Comparison of ENCODE assay signal across 10 cellular contexts in genomic region chr12:66403746-66404145, GRCh38.
DNase-seq lines count a peak whose midpoint lies in the region; ATAC-seq and TF ChIP-seq lines count a peak whose summit lies in the region.
"Had no signal": no experiment of that assay in that cellular context is flagged by ENCODE, and none has a peak within 500 bp of the region (broad histone marks: within the 10 kb centered on the region; RNA-seq: fewer than 3 reads in every experiment).

No MANE protein-coding gene starts in this region.

- POLR2A ChIA-PET in SK-N-SH (lab: Yijun Ruan, JAX): no interaction called here

- intact Hi-C loops in prostate gland (cut with DNase I): no loop called here

- H3K36me3 ChIP-seq in SK-N-SH (replicated peaks in 1 of 2; ENCODE audit: control insufficient read depth in 1 of 2, insufficient read depth in 2 of 2, low read length in 1 of 2) (no peaks in the 10 kb centered on the region), prostate gland (no peaks in the 10 kb centered on the region), tibial nerve (no peaks in the 10 kb centered on the region)
- H3K36me3 ChIP-seq: brain microvascular endothelial cell, sigmoid colon had no signal

- TF ChIP-seq EP300 in SK-N-SH (IDR thresholded peaks at IDR 0.05; ENCODE audit: borderline replicate concordance in 1 of 2, low read depth in 1 of 2, low read length in 1 of 2) (no peak), tibial nerve (IDR thresholded peaks at IDR 0.05) (no peak)

- H3K9me2 ChIP-seq in SK-N-SH: no peaks in the 10 kb centered on the region

- H3K9me3 ChIP-seq in SK-N-SH: no peaks in the 10 kb centered on the region
- H3K9me3 ChIP-seq in prostate gland: no peaks in the 10 kb centered on the region
- H3K9me3 ChIP-seq in tibial nerve: no peaks in the 10 kb centered on the region
- H3K9me3 ChIP-seq: sigmoid colon had no signal

- no peaks in the 10 kb centered on the region for H4K20me1 ChIP-seq in SK-N-SH (ENCODE audit: insufficient read depth)

- DNase-seq in SK-N-SH: peak; percentile 15
- DNase-seq in NCI-H510A treated with DMSO at 0.1 percent for 48 hours (lab: John Stamatoyannopoulos, UW): peak; percentile 76
- peak; percentile 51 for DNase-seq in prostate gland (ENCODE audit: low spot score)
- no peak for DNase-seq in tibial nerve (ENCODE audit: low spot score in 2 of 2)
- no peak for DNase-seq in NK-92 treated with Interleukin-12 subunit alpha and Interleukin-12 subunit beta, amount 100 ng/mL, for 24 hours (lab: John Stamatoyannopoulos, UW)
- DNase-seq in hepatic stellate cell (ENCODE audit: low spot score): no peak
- DNase-seq: brain microvascular endothelial cell, sigmoid colon had no signal

- H3K27me3 ChIP-seq in SK-N-SH (ENCODE audit: insufficient read depth) (no peaks in the 10 kb centered on the region), prostate gland (replicated peaks; ENCODE audit: insufficient read depth) (no peaks in the 10 kb centered on the region), tibial nerve (no peaks in the 10 kb centered on the region)
- H3K27me3 ChIP-seq: brain microvascular endothelial cell, sigmoid colon had no signal

- no peaks in the 10 kb centered on the region for H3K79me2 ChIP-seq in SK-N-SH (ENCODE audit: insufficient read depth)

- H2AFZ ChIP-seq in SK-N-SH (ENCODE audit: low read depth): no peak overlapping the region

- H3K4me3 ChIP-seq in SK-N-SH (ENCODE audit: low read depth in 2 of 2, low read length in 1 of 2): no peak overlapping the region
- no peak overlapping the region for H3K4me3 ChIP-seq in prostate gland
- no peak overlapping the region for H3K4me3 ChIP-seq in tibial nerve
- H3K4me3 ChIP-seq: sigmoid colon had no signal

- TF ChIP-seq RAD21 in SK-N-SH (IDR thresholded peaks at IDR 0.05; ENCODE audit: low read length): no peak

- ATAC-seq in SK-N-SH treated with all-trans-retinoic acid at 6 μM for 48 hours: no peak; the same call in 2 of the 3 replicates
- ATAC-seq in HG02943 (IDR thresholded peaks at IDR 0.05; ENCODE audit: low read depth, unreplicated experiment): peak; percentile 68

- no peak overlapping the region for H3K9ac ChIP-seq in SK-N-SH

- CTCF ChIA-PET in SK-N-SH (lab: Yijun Ruan, JAX): interaction anchor here (1.4 kb wide), 1 partner anchor 22 kb away, joined by 3 read pairs; no protein-coding TSS in a partner anchor

- no peak overlapping the region for H3K4me2 ChIP-seq in SK-N-SH

- peaks cover 8% of the 10 kb centered on the region for H3F3A ChIP-seq in SK-N-SH (replicated peaks; ENCODE audit: insufficient read depth)

- TF ChIP-seq CTCF in SK-N-SH (IDR thresholded peaks at IDR 0.05) (no peak), prostate gland (IDR thresholded peaks at IDR 0.05) (no peak), tibial nerve (IDR thresholded peaks at IDR 0.05) (no peak)

- TF ChIP-seq POLR2A in prostate gland (IDR thresholded peaks at IDR 0.05): no peak
- no peak for TF ChIP-seq POLR2A in tibial nerve (IDR thresholded peaks at IDR 0.05)

- H3K4me1 ChIP-seq in SK-N-SH (ENCODE audit: control insufficient read depth in 1 of 2, insufficient read depth in 2 of 2, low read depth in 1 of 2, low read length in 1 of 2): peaks cover 8 to 32% of the 10 kb centered on the region in 2 experiments; a peak in 3 of 4 replicates
- no peaks in the 10 kb centered on the region for H3K4me1 ChIP-seq in prostate gland (replicated peaks)
- peaks cover 0 to 8% (median 0%) of the 10 kb centered on the region in 4 donors for H3K4me1 ChIP-seq in tibial nerve

- H3K27ac ChIP-seq in SK-N-SH (ENCODE audit: low read depth in 2 of 2, low read length in 1 of 2) (peak overlapping the region in 1 of 2 experiments; percentile 64; a peak in 2 of 4 replicates), prostate gland (no peak overlapping the region), tibial nerve (no peak overlapping the region)
- H3K27ac ChIP-seq: brain microvascular endothelial cell, sigmoid colon had no signal

TF ChIP-seq in SK-N-SH, 30 proteins besides CTCF, POLR2A, EP300 and RAD21 (continues in another document):
- TF ChIP-seq IRF3 (IDR thresholded peaks at IDR 0.05; ENCODE audit: low read depth, low read length) (no peak), JUND (IDR thresholded peaks at IDR 0.05) (no peak), ZBTB33 (IDR thresholded peaks at IDR 0.05; ENCODE audit: borderline replicate concordance, low read depth) (no peak), MEF2A (IDR thresholded peaks at IDR 0.05; ENCODE audit: borderline replicate concordance, low read depth) (no peak), FOXM1 (IDR thresholded peaks at IDR 0.05; ENCODE audit: low read depth) (no peak), POLR2AphosphoS5 (IDR thresholded peaks at IDR 0.05; ENCODE audit: low read depth, low read length) (no peak), MXI1 (IDR thresholded peaks at IDR 0.05; ENCODE audit: low read depth, low read length) (no peak), RXRA (IDR thresholded peaks at IDR 0.05; ENCODE audit: borderline replicate concordance, low read depth) (no peak), FOSL2 (IDR thresholded peaks at IDR 0.05; ENCODE audit: borderline replicate concordance, low read depth) (no peak)

TF ChIP-seq in SK-N-SH treated with all-trans-retinoic acid at 6 μM for 48 hours, 23 proteins besides CTCF, POLR2A, EP300 and RAD21:
- TF ChIP-seq ZFP30 (CRISPR knock-in tag; IDR thresholded peaks at IDR 0.05) (no peak), GLIS3 (CRISPR knock-in tag; IDR thresholded peaks at IDR 0.05) (no peak), OSR1 (CRISPR knock-in tag; IDR thresholded peaks at IDR 0.05) (no peak), TSHZ2 (CRISPR knock-in tag; IDR thresholded peaks at IDR 0.05) (no peak), ZNF70 (CRISPR knock-in tag; IDR thresholded peaks at IDR 0.05) (no peak), CSDC2 (CRISPR knock-in tag; IDR thresholded peaks at IDR 0.05) (no peak), TCF4 (CRISPR knock-in tag; IDR thresholded peaks at IDR 0.05; ENCODE audit: borderline replicate concordance) (no peak; the same call in 1 of the 2 replicates)

Comparison
In these comparisons a context has a peak if more than half of its experiments do, and no peak if none do; other contexts are left out.
1. DNase-seq: peak in SK-N-SH (single experiment), NCI-H510A treated with DMSO at 0.1 percent for 48 hours (single experiment) and prostate gland (single experiment); none in tibial nerve (0 of 2), NK-92 treated with Interleukin-12 subunit alpha and Interleukin-12 subunit beta, amount 100 ng/mL, for 24 hours (single experiment) and hepatic stellate cell (single experiment).